8 cellular contexts compared by ENCODE assay signal in the genomic region with DNA sequence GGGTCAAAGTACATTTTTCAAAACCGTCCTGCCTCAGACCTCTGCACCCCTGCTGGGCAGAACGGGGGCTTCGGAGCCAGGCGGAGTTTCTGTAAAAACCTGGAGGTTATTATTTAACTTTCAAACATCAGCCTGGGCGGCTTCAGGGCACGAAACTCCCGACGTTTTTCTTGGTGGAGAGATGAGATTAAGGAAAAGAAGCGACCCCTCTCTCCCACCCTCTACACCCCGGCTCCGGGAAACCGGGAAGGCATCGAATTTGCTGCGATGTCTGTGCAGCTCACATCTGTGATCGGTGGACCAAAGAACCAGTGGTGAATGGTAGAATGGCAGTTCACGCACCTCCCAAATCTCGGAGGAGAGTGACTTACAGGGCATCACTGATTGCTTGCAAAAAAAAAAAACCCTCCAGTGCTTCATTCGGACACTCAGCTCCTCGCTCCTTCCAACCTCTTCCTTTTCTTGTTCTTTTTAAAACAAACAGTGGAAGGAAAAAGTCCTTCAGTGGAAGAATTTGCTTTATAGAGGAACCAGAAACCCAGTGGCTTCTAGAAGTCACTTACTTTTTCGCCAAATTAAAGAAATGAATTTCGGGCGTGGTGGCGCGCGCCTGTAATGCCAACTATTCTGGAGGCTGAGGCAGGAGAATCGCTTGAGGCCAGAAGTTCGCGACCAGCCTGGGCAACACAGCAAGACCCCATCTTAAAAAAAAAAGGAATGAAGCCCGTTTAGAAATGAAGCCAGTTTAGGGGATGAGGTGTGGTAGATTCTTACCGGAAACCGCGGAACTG. TPM values are rescaled to one million over a fixed set of nuclear protein-coding genes. Genes with fewer than 3 reads are reported as not detected.
DNase-seq lines count a peak whose midpoint lies in the region; ATAC-seq and TF ChIP-seq lines count a peak whose summit lies in the region.

No MANE protein-coding gene starts in this region.

- no peaks in the 10 kb centered on the region for H3K9me2 ChIP-seq in MM.1S (replicated peaks; ENCODE audit: insufficient read depth, low read length)

- H3K9me3 Mint-ChIP-seq in activated CD4-positive, alpha-beta memory T cell treated with anti-CD3 and anti-CD28 coated beads, Interleukin-2, amount 10 ng/mL, durations not matched to agents 7 days and 5 days: no peaks in the 10 kb centered on the region
- no peaks in the 10 kb centered on the region for H3K9me3 Mint-ChIP-seq in naive thymus-derived CD8-positive, alpha-beta T cell

- POLR2A ChIA-PET in activated CD4-positive, alpha-beta memory T cell treated with anti-CD3 and anti-CD28 coated beads, Interleukin-2, amount 10 ng/mL, durations not matched to agents 7 days and 5 days (lab: Charles Lee): interaction anchor here (0.6 to 3.8 kb wide), 6 partner anchors 41 to 516 kb away, joined by 3 to 23 read pairs (median 7); a partner anchor contains a TSS
- POLR2A ChIA-PET in naive thymus-derived CD8-positive, alpha-beta T cell (lab: Charles Lee): interaction anchor here (0.6 to 2.1 kb wide), 10 partner anchors 11 to 811 kb away, joined by 3 to 14 read pairs (median 4); a partner anchor contains a TSS

- H3K4me2 ChIP-seq in MM.1S (ENCODE audit: low read depth, low read length): peak overlapping the region; percentile 64

- peaks cover 32% of the 10 kb centered on the region for H3K4me1 Mint-ChIP-seq in activated CD4-positive, alpha-beta memory T cell treated with anti-CD3 and anti-CD28 coated beads, Interleukin-2, amount 10 ng/mL, durations not matched to agents 7 days and 5 days
- peaks cover 10 to 45% (median 43%) of the 10 kb centered on the region in 4 donors for H3K4me1 Mint-ChIP-seq in naive thymus-derived CD8-positive, alpha-beta T cell

- no peaks in the 10 kb centered on the region for H3K9me3 ChIP-seq in MM.1S (replicated peaks; ENCODE audit: insufficient read depth, low read length)

- TF ChIP-seq CTCF in MM.1S (IDR thresholded peaks at IDR 0.05; ENCODE audit: low read length): no peak; the same call in 1 of the 2 replicates
- no peak for TF ChIP-seq CTCF in fibroblast of mammary gland (conservative IDR thresholded peaks at IDR 0.05; ENCODE audit: control insufficient read depth, insufficient read depth, low read depth, low read length)
- no peak for TF ChIP-seq CTCF in omental fat pad (IDR thresholded peaks at IDR 0.05)

- peak overlapping the region; percentile 89 for H2AFZ ChIP-seq in MM.1S (ENCODE audit: low read length)

- H3K4me3 Mint-ChIP-seq in activated CD4-positive, alpha-beta memory T cell treated with anti-CD3 and anti-CD28 coated beads, Interleukin-2, amount 10 ng/mL, durations not matched to agents 7 days and 5 days: peak overlapping the region; percentile 96
- peak overlapping the region; percentile 90 to 98 (median 94) for H3K4me3 Mint-ChIP-seq in naive thymus-derived CD8-positive, alpha-beta T cell

- peaks cover 9% of the 10 kb centered on the region; the same call in 1 of the 2 replicates for H3K4me1 ChIP-seq in MM.1S (ENCODE audit: low read length)

- ATAC-seq in GM19452 (IDR thresholded peaks at IDR 0.05; ENCODE audit: unreplicated experiment) (peak; percentile 39), omental fat pad (ENCODE audit: low FRiP score) (no peak), HG03280 (IDR thresholded peaks at IDR 0.05; ENCODE audit: unreplicated experiment) (no peak)
- ATAC-seq in naive thymus-derived CD8-positive, alpha-beta T cell: peak; percentile 23 to 37

- no peaks in the 10 kb centered on the region; the same call in 1 of the 2 replicates for H3F3A ChIP-seq in MM.1S (ENCODE audit: insufficient read depth, low read length)

- H3K4me3 ChIP-seq in MM.1S (ENCODE audit: low read length) (peak overlapping the region; percentile 82), fibroblast of mammary gland (ENCODE audit: control insufficient read depth, low read depth, low read length) (peak overlapping the region; percentile 87)

- no peaks in the 10 kb centered on the region for H3K36me3 ChIP-seq in MM.1S (replicated peaks; ENCODE audit: insufficient read depth, low read length)

- DNase-seq in COR-L47 (lab: John Stamatoyannopoulos, UW) (peak; percentile 43), MM.1S (peak; percentile 56), fibroblast of mammary gland (ENCODE audit: low read depth) (peak; percentile 60), omental fat pad (ENCODE audit: low spot score) (no peak)
- peak; percentile 27 for DNase-seq in activated CD4-positive, alpha-beta memory T cell treated with anti-CD3 and anti-CD28 coated beads, Interleukin-2, amount 10 ng/mL, durations not matched to agents 7 days and 5 days
- DNase-seq in naive thymus-derived CD8-positive, alpha-beta T cell: peak in 5 of 10 donors; percentile 2 to 17 (median 5)

- CTCF ChIA-PET in activated CD4-positive, alpha-beta memory T cell treated with anti-CD3 and anti-CD28 coated beads, Interleukin-2, amount 10 ng/mL, durations not matched to agents 7 days and 5 days (lab: Charles Lee): interaction anchor here (0.6 to 4.8 kb wide), 6 partner anchors 11 to 642 kb away, joined by 3 to 31 read pairs (median 4); a partner anchor contains a TSS

- H3K27ac Mint-ChIP-seq in activated CD4-positive, alpha-beta memory T cell treated with anti-CD3 and anti-CD28 coated beads, Interleukin-2, amount 10 ng/mL, durations not matched to agents 7 days and 5 days: peak overlapping the region; percentile 80
- H3K27ac Mint-ChIP-seq in naive thymus-derived CD8-positive, alpha-beta T cell: peak overlapping the region; percentile 83 to 98 (median 93)

- H3K27ac ChIP-seq in MM.1S (ENCODE audit: low read length): peak overlapping the region; percentile 70; the same call in 1 of the 2 replicates

- peaks cover 11% of the 10 kb centered on the region for H3K36me3 Mint-ChIP-seq in activated CD4-positive, alpha-beta memory T cell treated with anti-CD3 and anti-CD28 coated beads, Interleukin-2, amount 10 ng/mL, durations not matched to agents 7 days and 5 days (ENCODE audit: low read depth)
- H3K36me3 Mint-ChIP-seq in naive thymus-derived CD8-positive, alpha-beta T cell: peaks cover 0 to 9% (median 0%) of the 10 kb centered on the region in 3 donors

- H3K27me3 ChIP-seq in MM.1S (replicated peaks; ENCODE audit: insufficient read depth, low read length): no peaks in the 10 kb centered on the region

- H4K20me1 ChIP-seq in MM.1S (ENCODE audit: insufficient read depth, low read length): no peaks in the 10 kb centered on the region

- peak overlapping the region; percentile 82 for H3K9ac ChIP-seq in MM.1S (ENCODE audit: low read length)

- no peaks in the 10 kb centered on the region for H3K27me3 Mint-ChIP-seq in activated CD4-positive, alpha-beta memory T cell treated with anti-CD3 and anti-CD28 coated beads, Interleukin-2, amount 10 ng/mL, durations not matched to agents 7 days and 5 days
- no peaks in the 10 kb centered on the region for H3K27me3 Mint-ChIP-seq in naive thymus-derived CD8-positive, alpha-beta T cell

- peaks cover 49% of the 10 kb centered on the region for H3K79me2 ChIP-seq in MM.1S (ENCODE audit: low read length)

RNA-seq across cellular contexts. Expression of a gene that starts 0.9 kb away (rescaled TPM):
- total RNA-seq in activated CD4-positive, alpha-beta memory T cell treated with anti-CD3 and anti-CD28 coated beads, Interleukin-2, amount 10 ng/mL, durations not matched to agents 7 days and 5 days: 10 to 100 TPM; 24.8 to 25.7 TPM
- 10 to 100 TPM; 27.4 to 30.1 TPM for total RNA-seq in naive thymus-derived CD8-positive, alpha-beta T cell
- polyA plus RNA-seq in naive thymus-derived CD8-positive, alpha-beta T cell: 10 to 100 TPM in 1 of 3 donors, 1 to 10 TPM in 2; 5.4 to 20.2 (median 6.0) TPM
- 10 to 100 TPM; 13.1 to 22.1 (median 15.8) TPM for total RNA-seq in omental fat pad

RNA-seq across cellular contexts. Expression of a gene that starts 41.6 kb away (rescaled TPM):
- total RNA-seq in activated CD4-positive, alpha-beta memory T cell treated with anti-CD3 and anti-CD28 coated beads, Interleukin-2, amount 10 ng/mL, durations not matched to agents 7 days and 5 days: 10 to 100 TPM; 23.7 to 25.6 TPM
- 10 to 100 TPM; 13.4 to 13.8 TPM for total RNA-seq in naive thymus-derived CD8-positive, alpha-beta T cell
- polyA plus RNA-seq in naive thymus-derived CD8-positive, alpha-beta T cell: 1 to 10 TPM; 2.9 to 7.9 (median 3.7) TPM
- 10 to 100 TPM in 2 of 4 donors, 1 to 10 TPM in 2; 8.2 to 13.7 (median 10.3) TPM for total RNA-seq in omental fat pad

Comparison
In these comparisons a context has a peak if more than half of its experiments do, and no peak if none do; other contexts are left out.
1. ATAC-seq: peak in GM19452 (single experiment) and naive thymus-derived CD8-positive, alpha-beta T cell (2 of 2); none in omental fat pad (single experiment) and HG03280 (single experiment).